15 cellular contexts compared by ENCODE assay signal in the genomic region with DNA sequence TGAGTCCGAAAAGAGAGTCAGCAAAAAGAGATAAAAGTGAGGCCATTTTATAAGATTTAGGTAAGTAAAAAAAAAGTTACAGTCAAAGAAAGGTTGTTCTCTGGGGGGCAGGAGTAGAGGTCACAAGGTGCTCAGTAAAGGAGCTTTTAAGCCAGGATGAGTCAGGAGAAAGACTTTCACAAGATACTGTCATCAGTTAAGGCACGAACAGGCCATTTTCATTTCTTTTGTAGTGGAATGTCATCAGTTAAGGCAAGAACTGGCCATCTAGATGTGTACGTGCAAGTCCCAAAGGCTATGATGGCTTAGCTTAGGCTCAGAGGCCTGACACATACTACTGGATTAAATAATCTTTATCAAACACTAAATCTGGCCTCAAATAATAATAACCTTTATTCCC.
DNase-seq lines count a peak whose midpoint lies in the region; TF ChIP-seq lines count a peak whose summit lies in the region.
"Had no signal": no experiment of that assay in that cellular context is flagged by ENCODE, and none has a peak within 500 bp of the region (broad histone marks: within the 10 kb centered on the region; RNA-seq: fewer than 3 reads in every experiment).

No MANE protein-coding gene starts in this region.

- H3K9ac ChIP-seq in endodermal cell (ENCODE audit: extremely low read depth, low read length, poor library complexity, severe bottlenecking) (no peak overlapping the region), trophoblast cell (ENCODE audit: low read length) (no peak overlapping the region)
- H3K9ac ChIP-seq: GM23248 had no signal

- WGBS in endodermal cell (ENCODE audit: insufficient coverage in 1 of 2, insufficient read length in 1 of 2), 2 experiments: 80 to 86% methylated on average over 2 to 3 of the region's 3 CpGs
- no CpG with 5 or more reads among the region's 3 CpGs for WGBS in trophoblast cell (ENCODE audit: extremely low coverage, insufficient coverage, insufficient read length)

- H3K4me3 Mint-ChIP-seq in endodermal cell: no peak overlapping the region
- H3K4me3 Mint-ChIP-seq: CD4-positive, alpha-beta memory T cell had no signal

- peak overlapping the region; percentile 27 for H3K4me2 ChIP-seq in trophoblast cell (ENCODE audit: low read length)
- H3K4me2 ChIP-seq: A549 had no signal

- no peak overlapping the region for H3K14ac ChIP-seq in trophoblast cell (ENCODE audit: low read length)

- H3K4me3 ChIP-seq in endodermal cell (ENCODE audit: low read length): no peak overlapping the region
- H3K4me3 ChIP-seq in trophoblast cell (ENCODE audit: low read depth, low read length): no peak overlapping the region
- H3K4me3 ChIP-seq in MG63: no peak overlapping the region
- H3K4me3 ChIP-seq: A549, GM23248 had no signal

- H3K9me3 Mint-ChIP-seq in endodermal cell: no peaks in the 10 kb centered on the region

- H4K12ac ChIP-seq in trophoblast cell (ENCODE audit: low read depth, low read length): no peak overlapping the region

- H3K27ac Mint-ChIP-seq in endodermal cell: peak overlapping the region; percentile 46
- H3K27ac Mint-ChIP-seq: CD4-positive, alpha-beta memory T cell had no signal

- peaks cover 30% of the 10 kb centered on the region for H3K4me1 Mint-ChIP-seq in endodermal cell
- H3K4me1 Mint-ChIP-seq: CD4-positive, alpha-beta memory T cell had no signal

- H3K27me3 Mint-ChIP-seq in endodermal cell (ENCODE audit: insufficient read depth): no peaks in the 10 kb centered on the region
- H3K27me3 Mint-ChIP-seq: CD4-positive, alpha-beta memory T cell had no signal

- H2BK120ac ChIP-seq in trophoblast cell (ENCODE audit: insufficient read depth, low read length, poor library complexity): no peak overlapping the region

- H3K18ac ChIP-seq in trophoblast cell (ENCODE audit: low read length): no peak overlapping the region

- peak overlapping the region; percentile 69 for H2BK5ac ChIP-seq in trophoblast cell (ENCODE audit: low read depth, low read length, poor library complexity)

- no peak overlapping the region for H4K8ac ChIP-seq in trophoblast cell (ENCODE audit: low read depth, low read length)

- H3K36me3 ChIP-seq in endodermal cell (ENCODE audit: control insufficient read depth, insufficient read depth, low read length) (no peaks in the 10 kb centered on the region), trophoblast cell (ENCODE audit: control insufficient read depth in 1 of 2, insufficient read depth in 2 of 2, low read length in 2 of 2) (peaks cover 0 to 2% of the 10 kb centered on the region in 2 experiments), MG63 (no peaks in the 10 kb centered on the region)
- H3K36me3 ChIP-seq: BE2C had no signal

- H3K79me1 ChIP-seq in trophoblast cell (ENCODE audit: low read length): no peaks in the 10 kb centered on the region

- no peak overlapping the region for H3K23ac ChIP-seq in trophoblast cell (ENCODE audit: low read length)

- DNase-seq in endodermal cell (no peak), glomerular visceral epithelial cell (ENCODE audit: extremely low spot score) (peak; percentile 0), trophoblast cell (peak in 1 of 2 donors; percentile 14), NCI-H69 (lab: John Stamatoyannopoulos, UW) (no peak), NCI-H446 treated with DMSO at 0.1 percent for 48 hours (lab: John Stamatoyannopoulos, UW) (no peak), MG63 (no peak)
- DNase-seq: BE2C; Caco-2; CD4-positive, alpha-beta memory T cell; DND-41; GF-D8; GM23248 had no signal

- H3K9me3 ChIP-seq in endodermal cell (ENCODE audit: control insufficient read depth, low read length): no peaks in the 10 kb centered on the region
- no peaks in the 10 kb centered on the region for H3K9me3 ChIP-seq in trophoblast cell (ENCODE audit: insufficient read depth, low read depth, low read length)
- no peaks in the 10 kb centered on the region for H3K9me3 ChIP-seq in MG63
- H3K9me3 ChIP-seq: A549, BE2C, Caco-2 had no signal

- no peak overlapping the region for H4K91ac ChIP-seq in trophoblast cell (ENCODE audit: low read depth, low read length)

- peaks cover 1% of the 10 kb centered on the region for H3K36me3 Mint-ChIP-seq in endodermal cell (ENCODE audit: low read depth)
- H3K36me3 Mint-ChIP-seq: CD4-positive, alpha-beta memory T cell had no signal

- H2AK5ac ChIP-seq in trophoblast cell (ENCODE audit: low read length): no peak overlapping the region

- H2AFZ ChIP-seq in trophoblast cell (ENCODE audit: insufficient read depth, low read length, poor library complexity): no peak overlapping the region
- H2AFZ ChIP-seq: GM23248 had no signal

- TF ChIP-seq CTCF in endodermal cell (conservative IDR thresholded peaks at IDR 0.05): no peak

- H3K27me3 ChIP-seq in endodermal cell (ENCODE audit: control insufficient read depth, insufficient read depth, low read length, poor library complexity, severe bottlenecking) (no peaks in the 10 kb centered on the region), trophoblast cell (ENCODE audit: insufficient read depth, low read length) (no peaks in the 10 kb centered on the region), MG63 (no peaks in the 10 kb centered on the region)
- H3K27me3 ChIP-seq: BE2C had no signal

- H3K4ac ChIP-seq in trophoblast cell (ENCODE audit: low read depth, low read length): no peak overlapping the region

- H3K4me1 ChIP-seq in endodermal cell (ENCODE audit: control insufficient read depth, insufficient read depth, low read length) (no peaks in the 10 kb centered on the region), trophoblast cell (ENCODE audit: control insufficient read depth in 1 of 2, insufficient read depth in 2 of 2, low read length in 2 of 2) (peaks cover 0 to 5% of the 10 kb centered on the region in 2 experiments)
- H3K4me1 ChIP-seq: A549, Caco-2 had no signal

- no peaks in the 10 kb centered on the region for H3K79me2 ChIP-seq in trophoblast cell (ENCODE audit: control insufficient read depth, insufficient read depth, low read length, poor library complexity)

- H3K27ac ChIP-seq in endodermal cell (ENCODE audit: low read depth, low read length): no peak overlapping the region
- H3K27ac ChIP-seq in trophoblast cell (ENCODE audit: low read depth, low read length): peak overlapping the region; percentile 43
- H3K27ac ChIP-seq: A549, C4-2B, GM23248, HL-60 had no signal

- H2BK12ac ChIP-seq in trophoblast cell (ENCODE audit: low read length): no peak overlapping the region
